In the genomic region with DNA sequence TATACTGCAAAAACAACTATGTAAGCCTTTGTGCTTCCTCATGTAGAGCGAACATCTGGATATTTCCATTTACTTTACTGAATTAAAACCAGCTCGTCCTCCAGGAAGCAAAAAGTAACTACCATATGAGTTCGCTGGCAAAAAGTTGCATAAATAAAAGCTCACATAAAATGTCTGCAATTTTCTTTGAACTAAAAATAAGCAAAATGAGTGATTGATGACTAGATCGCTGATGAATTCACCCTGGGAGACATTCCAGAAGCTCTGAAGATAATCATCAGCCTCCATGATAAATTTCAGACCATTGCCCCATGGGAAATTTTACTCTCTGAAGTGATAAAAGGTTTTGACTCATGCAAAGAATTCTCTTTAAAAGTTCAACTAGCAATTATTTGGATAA, we compare ENCODE assay signal across 1 cellular context.
TF ChIP-seq lines count a peak whose summit lies in the region.

No MANE protein-coding gene starts in this region.

TF ChIP-seq in SK-N-SH, 30 proteins besides CTCF, POLR2A, EP300 and RAD21 (continued from another document):
- TF ChIP-seq, protein P1, sequence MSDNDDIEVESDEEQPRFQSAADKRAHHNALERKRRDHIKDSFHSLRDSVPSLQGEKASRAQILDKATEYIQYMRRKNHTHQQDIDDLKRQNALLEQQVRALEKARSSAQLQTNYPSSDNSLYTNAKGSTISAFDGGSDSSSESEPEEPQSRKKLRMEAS (IDR thresholded peaks at IDR 0.05; ENCODE audit: low read depth), result peak; percentile 42; the same call in 1 of the 2 replicates
- TF ChIP-seq EZH2phosphoT487 (IDR thresholded peaks at IDR 0.05; ENCODE audit: borderline replicate concordance, low read depth), result no peak
- TF ChIP-seq, protein P2, sequence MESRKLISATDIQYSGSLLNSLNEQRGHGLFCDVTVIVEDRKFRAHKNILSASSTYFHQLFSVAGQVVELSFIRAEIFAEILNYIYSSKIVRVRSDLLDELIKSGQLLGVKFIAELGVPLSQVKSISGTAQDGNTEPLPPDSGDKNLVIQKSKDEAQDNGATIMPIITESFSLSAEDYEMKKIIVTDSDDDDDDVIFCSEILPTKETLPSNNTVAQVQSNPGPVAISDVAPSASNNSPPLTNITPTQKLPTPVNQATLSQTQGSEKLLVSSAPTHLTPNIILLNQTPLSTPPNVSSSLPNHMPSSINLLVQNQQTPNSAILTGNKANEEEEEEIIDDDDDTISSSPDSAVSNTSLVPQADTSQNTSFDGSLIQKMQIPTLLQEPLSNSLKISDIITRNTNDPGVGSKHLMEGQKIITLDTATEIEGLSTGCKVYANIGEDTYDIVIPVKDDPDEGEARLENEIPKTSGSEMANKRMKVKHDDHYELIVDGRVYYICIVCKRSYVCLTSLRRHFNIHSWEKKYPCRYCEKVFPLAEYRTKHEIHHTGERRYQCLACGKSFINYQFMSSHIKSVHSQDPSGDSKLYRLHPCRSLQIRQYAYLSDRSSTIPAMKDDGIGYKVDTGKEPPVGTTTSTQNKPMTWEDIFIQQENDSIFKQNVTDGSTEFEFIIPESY (IDR thresholded peaks at IDR 0.05; ENCODE audit: borderline replicate concordance, low read depth), result peak; percentile 68; the same call in 1 of the 2 replicates
- no peak for TF ChIP-seq CHD2 (IDR thresholded peaks at IDR 0.05; ENCODE audit: low read length, partially characterized antibody)
- no peak for TF ChIP-seq TAF1 (IDR thresholded peaks at IDR 0.05; ENCODE audit: borderline replicate concordance, low read depth, low read length)
- TF ChIP-seq, protein P3, sequence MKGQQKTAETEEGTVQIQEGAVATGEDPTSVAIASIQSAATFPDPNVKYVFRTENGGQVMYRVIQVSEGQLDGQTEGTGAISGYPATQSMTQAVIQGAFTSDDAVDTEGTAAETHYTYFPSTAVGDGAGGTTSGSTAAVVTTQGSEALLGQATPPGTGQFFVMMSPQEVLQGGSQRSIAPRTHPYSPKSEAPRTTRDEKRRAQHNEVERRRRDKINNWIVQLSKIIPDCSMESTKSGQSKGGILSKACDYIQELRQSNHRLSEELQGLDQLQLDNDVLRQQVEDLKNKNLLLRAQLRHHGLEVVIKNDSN (IDR thresholded peaks at IDR 0.05; ENCODE audit: borderline replicate concordance, low read depth), result 0 out of 2 replicates have a peak, but pooled peaks have one; percentile 21
- TF ChIP-seq SIN3A (IDR thresholded peaks at IDR 0.05; ENCODE audit: borderline replicate concordance, low read depth, low read length), result peak; percentile 70
- TF ChIP-seq, protein P4, sequence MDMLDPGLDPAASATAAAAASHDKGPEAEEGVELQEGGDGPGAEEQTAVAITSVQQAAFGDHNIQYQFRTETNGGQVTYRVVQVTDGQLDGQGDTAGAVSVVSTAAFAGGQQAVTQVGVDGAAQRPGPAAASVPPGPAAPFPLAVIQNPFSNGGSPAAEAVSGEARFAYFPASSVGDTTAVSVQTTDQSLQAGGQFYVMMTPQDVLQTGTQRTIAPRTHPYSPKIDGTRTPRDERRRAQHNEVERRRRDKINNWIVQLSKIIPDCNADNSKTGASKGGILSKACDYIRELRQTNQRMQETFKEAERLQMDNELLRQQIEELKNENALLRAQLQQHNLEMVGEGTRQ (IDR thresholded peaks at IDR 0.05; ENCODE audit: borderline replicate concordance, low read depth, low read length), result no peak
- TF ChIP-seq, protein P5, sequence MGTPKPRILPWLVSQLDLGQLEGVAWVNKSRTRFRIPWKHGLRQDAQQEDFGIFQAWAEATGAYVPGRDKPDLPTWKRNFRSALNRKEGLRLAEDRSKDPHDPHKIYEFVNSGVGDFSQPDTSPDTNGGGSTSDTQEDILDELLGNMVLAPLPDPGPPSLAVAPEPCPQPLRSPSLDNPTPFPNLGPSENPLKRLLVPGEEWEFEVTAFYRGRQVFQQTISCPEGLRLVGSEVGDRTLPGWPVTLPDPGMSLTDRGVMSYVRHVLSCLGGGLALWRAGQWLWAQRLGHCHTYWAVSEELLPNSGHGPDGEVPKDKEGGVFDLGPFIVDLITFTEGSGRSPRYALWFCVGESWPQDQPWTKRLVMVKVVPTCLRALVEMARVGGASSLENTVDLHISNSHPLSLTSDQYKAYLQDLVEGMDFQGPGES (IDR thresholded peaks at IDR 0.05; ENCODE audit: low read depth, low read length), result no peak
- peak; percentile 98 for TF ChIP-seq JUND (IDR thresholded peaks at IDR 0.05)
- peak; percentile 26; the same call in 1 of the 2 replicates for TF ChIP-seq GABPA (IDR thresholded peaks at IDR 0.05; ENCODE audit: low read depth)
- peak; percentile 88; the same call in 1 of the 2 replicates for TF ChIP-seq POLR2AphosphoS5 (IDR thresholded peaks at IDR 0.05; ENCODE audit: low read depth, low read length)
- TF ChIP-seq NFIC (IDR thresholded peaks at IDR 0.05; ENCODE audit: borderline replicate concordance), result peak; percentile 92
- peak; percentile 98 for TF ChIP-seq TCF12 (IDR thresholded peaks at IDR 0.05)
- TF ChIP-seq, protein P6, sequence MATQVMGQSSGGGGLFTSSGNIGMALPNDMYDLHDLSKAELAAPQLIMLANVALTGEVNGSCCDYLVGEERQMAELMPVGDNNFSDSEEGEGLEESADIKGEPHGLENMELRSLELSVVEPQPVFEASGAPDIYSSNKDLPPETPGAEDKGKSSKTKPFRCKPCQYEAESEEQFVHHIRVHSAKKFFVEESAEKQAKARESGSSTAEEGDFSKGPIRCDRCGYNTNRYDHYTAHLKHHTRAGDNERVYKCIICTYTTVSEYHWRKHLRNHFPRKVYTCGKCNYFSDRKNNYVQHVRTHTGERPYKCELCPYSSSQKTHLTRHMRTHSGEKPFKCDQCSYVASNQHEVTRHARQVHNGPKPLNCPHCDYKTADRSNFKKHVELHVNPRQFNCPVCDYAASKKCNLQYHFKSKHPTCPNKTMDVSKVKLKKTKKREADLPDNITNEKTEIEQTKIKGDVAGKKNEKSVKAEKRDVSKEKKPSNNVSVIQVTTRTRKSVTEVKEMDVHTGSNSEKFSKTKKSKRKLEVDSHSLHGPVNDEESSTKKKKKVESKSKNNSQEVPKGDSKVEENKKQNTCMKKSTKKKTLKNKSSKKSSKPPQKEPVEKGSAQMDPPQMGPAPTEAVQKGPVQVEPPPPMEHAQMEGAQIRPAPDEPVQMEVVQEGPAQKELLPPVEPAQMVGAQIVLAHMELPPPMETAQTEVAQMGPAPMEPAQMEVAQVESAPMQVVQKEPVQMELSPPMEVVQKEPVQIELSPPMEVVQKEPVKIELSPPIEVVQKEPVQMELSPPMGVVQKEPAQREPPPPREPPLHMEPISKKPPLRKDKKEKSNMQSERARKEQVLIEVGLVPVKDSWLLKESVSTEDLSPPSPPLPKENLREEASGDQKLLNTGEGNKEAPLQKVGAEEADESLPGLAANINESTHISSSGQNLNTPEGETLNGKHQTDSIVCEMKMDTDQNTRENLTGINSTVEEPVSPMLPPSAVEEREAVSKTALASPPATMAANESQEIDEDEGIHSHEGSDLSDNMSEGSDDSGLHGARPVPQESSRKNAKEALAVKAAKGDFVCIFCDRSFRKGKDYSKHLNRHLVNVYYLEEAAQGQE (IDR thresholded peaks at IDR 0.05; ENCODE audit: low read depth, low read length), result peak; percentile 39; the same call in 1 of the 2 replicates
- TF ChIP-seq MEF2A (IDR thresholded peaks at IDR 0.05; ENCODE audit: borderline replicate concordance, low read depth), result peak; percentile 99
- no peak for TF ChIP-seq SMC3 (IDR thresholded peaks at IDR 0.05; ENCODE audit: low read depth, low read length)
- TF ChIP-seq RFX5 (IDR thresholded peaks at IDR 0.05; ENCODE audit: low read length), result no peak
- peak; percentile 98 for TF ChIP-seq TEAD4 (IDR thresholded peaks at IDR 0.05; ENCODE audit: borderline replicate concordance, insufficient read depth)
- peak; percentile 79; the same call in 1 of the 2 replicates for TF ChIP-seq YY1 (IDR thresholded peaks at IDR 0.05; ENCODE audit: low read depth)
- TF ChIP-seq GATA2 (CRISPR knock-in tag; IDR thresholded peaks at IDR 0.05), result no peak
- TF ChIP-seq, protein P7, sequence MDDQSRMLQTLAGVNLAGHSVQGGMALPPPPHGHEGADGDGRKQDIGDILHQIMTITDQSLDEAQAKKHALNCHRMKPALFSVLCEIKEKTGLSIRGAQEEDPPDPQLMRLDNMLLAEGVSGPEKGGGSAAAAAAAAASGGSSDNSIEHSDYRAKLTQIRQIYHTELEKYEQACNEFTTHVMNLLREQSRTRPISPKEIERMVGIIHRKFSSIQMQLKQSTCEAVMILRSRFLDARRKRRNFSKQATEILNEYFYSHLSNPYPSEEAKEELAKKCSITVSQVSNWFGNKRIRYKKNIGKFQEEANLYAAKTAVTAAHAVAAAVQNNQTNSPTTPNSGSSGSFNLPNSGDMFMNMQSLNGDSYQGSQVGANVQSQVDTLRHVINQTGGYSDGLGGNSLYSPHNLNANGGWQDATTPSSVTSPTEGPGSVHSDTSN (IDR thresholded peaks at IDR 0.05), result peak; percentile 98
- peak; percentile 86 for TF ChIP-seq RXRA (IDR thresholded peaks at IDR 0.05; ENCODE audit: borderline replicate concordance, low read depth)
- TF ChIP-seq MXI1 (IDR thresholded peaks at IDR 0.05; ENCODE audit: low read depth, low read length), result no peak
